ENCODE assay signal across 21 cellular contexts in genomic region chr11:120532082-120532481, GRCh38. TPM values are rescaled to one million over a fixed set of nuclear protein-coding genes. Genes with fewer than 3 reads are reported as not detected.
"Had no signal": no experiment of that assay in that cellular context is flagged by ENCODE, and none has a peak within 500 bp of the region (broad histone marks: within the 10 kb centered on the region; RNA-seq: fewer than 3 reads in every experiment).

No MANE protein-coding gene starts in this region.

- ATAC-seq: activated CD4-positive, alpha-beta T cell treated with anti-CD3 and anti-CD28 coated beads for 36 hours; activated T-cell treated with anti-CD3 and anti-CD28 coated beads, Interleukin-2, amount 50 U/mL, for 4 hours; stimulated activated naive B cell treated with anti-CD40 and anti-IgM and Interleukin-4, amounts not matched to agents 10 μg/mL and 1 μg/mL and 100 μg/mL, for 72 hours had no signal

- DNase-seq: activated CD4-positive, alpha-beta T cell treated with anti-CD3 and anti-CD28 coated beads for 36 hours; activated CD4-positive, alpha-beta T cell treated with anti-CD3 and anti-CD28 coated beads, Interleukin-2, amount 50 U/mL, for 4 hours; activated CD8-positive, alpha-beta memory T cell treated with anti-CD3 and anti-CD28 coated beads for 24 hours; activated CD8-positive, alpha-beta memory T cell treated with anti-CD3 and anti-CD28 coated beads, Interleukin-2, amount 50 U/mL, for 4 hours; activated naive CD4-positive, alpha-beta T cell; activated T-cell treated with anti-CD3 and anti-CD28 coated beads, Interleukin-2, amount 50 U/mL, for 4 hours; cerebellar nuclear complex; cortex of kidney; endodermal cell; esophagus squamous epithelium; immature natural killer cell; midbrain; stimulated activated CD4-positive, alpha-beta T cell treated with anti-CD3 and anti-CD28 coated beads, Interleukin-2, amount 100 ng/mL, for 24 hours; stimulated activated naive B cell treated with anti-CD40 and anti-IgM and Interleukin-4, amounts not matched to agents 10 μg/mL and 1 μg/mL and 100 μg/mL, for 72 hours; T1000; trophoblast cell; uterus had no signal

- H3K9me3 ChIP-seq: esophagus squamous epithelium, left lung, prostate gland, right atrium auricular region, uterus had no signal

- H3K36me3 ChIP-seq: esophagus squamous epithelium, left lung, prostate gland, right atrium auricular region, uterus had no signal

- H3K4me1 ChIP-seq: left lung had no signal

- H3K27ac ChIP-seq: esophagus squamous epithelium, left lung, prostate gland, right atrium auricular region, uterus had no signal

- H3K4me3 ChIP-seq: esophagus squamous epithelium, left lung, prostate gland, right atrium auricular region, uterus had no signal

- H3K27me3 ChIP-seq: right atrium auricular region, uterus had no signal

RNA-seq across cellular contexts. Expression of gene GRIK4, which starts 20.5 kb away (rescaled TPM):
- total RNA-seq: activated CD4-positive, alpha-beta T cell treated with anti-CD3 and anti-CD28 coated beads for 36 hours; activated T-helper 2 cell treated with anti-CD3 and anti-CD28 coated beads, Interferon-gamma antibody, Interleukin-2, Interleukin-4, amounts not matched to agents 10 μg/mL and 5 μg/mL and 100 μg/mL, durations not matched to agents 14 hours and 24 hours and 36 hours had no signal
